Comparison of ENCODE assay signal across 9 cellular contexts in the genomic region with DNA sequence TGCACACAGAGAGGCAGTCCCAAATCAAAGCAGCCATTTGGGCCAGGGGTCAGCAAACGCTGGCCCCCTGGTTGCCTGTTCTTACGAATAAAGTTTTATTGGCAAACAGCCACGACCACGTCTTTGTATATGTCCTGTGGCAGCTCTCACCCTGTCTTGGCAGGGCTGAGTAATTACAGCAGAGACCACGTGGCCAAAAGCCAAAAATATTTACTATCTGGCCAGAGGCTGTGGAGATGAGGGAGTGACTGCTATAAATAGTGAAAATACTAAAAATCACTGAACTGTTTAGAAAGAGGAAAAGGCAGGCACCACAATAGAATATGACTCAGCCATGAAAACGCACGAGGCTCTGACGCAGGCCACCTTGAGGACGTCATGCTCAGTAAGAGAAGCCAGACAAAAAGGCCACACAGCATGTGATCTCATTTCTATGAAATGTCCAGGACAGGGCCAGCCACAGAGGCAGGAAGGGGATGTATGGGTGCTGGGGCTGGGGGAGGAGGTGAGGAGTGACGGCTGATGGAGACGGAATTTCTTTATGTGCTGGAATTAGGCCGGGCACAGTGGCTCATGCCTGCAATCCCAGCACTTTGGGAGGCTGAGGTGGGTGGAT. TPM values are rescaled to one million over a fixed set of nuclear protein-coding genes. Genes with fewer than 3 reads are reported as not detected.
DNase-seq lines count a peak whose midpoint lies in the region; ATAC-seq and TF ChIP-seq lines count a peak whose summit lies in the region.
"Had no signal": no experiment of that assay in that cellular context is flagged by ENCODE, and none has a peak within 500 bp of the region (broad histone marks: within the 10 kb centered on the region; RNA-seq: fewer than 3 reads in every experiment).

No MANE protein-coding gene starts in this region.

- H3K36me3 ChIP-seq in brain microvascular endothelial cell (replicated peaks), result peaks cover 60% of the 10 kb centered on the region
- peaks cover 0 to 98% of the 10 kb centered on the region in 2 donors for H3K36me3 ChIP-seq in left lung
- peaks cover 25 to 96% (median 63%) of the 10 kb centered on the region in 4 donors for H3K36me3 ChIP-seq in upper lobe of left lung

- TF ChIP-seq POLR2A in upper lobe of left lung (IDR thresholded peaks at IDR 0.05), result no peak

- DNase-seq in DMS53 (lab: John Stamatoyannopoulos, UW), result peak; percentile 30
- no peak for DNase-seq in DMS53 treated with DMSO at 0.1 percent for 48 hours (lab: John Stamatoyannopoulos, UW; ENCODE audit: unreplicated experiment)
- DNase-seq in brain microvascular endothelial cell, result peak; percentile 100
- peak in 1 of 2 donors; percentile 82 for DNase-seq in left lung
- peak in 1 of 2 donors; percentile 77 for DNase-seq in upper lobe of left lung
- no peak for DNase-seq in NCI-H748 (lab: John Stamatoyannopoulos, UW; ENCODE audit: unreplicated experiment)
- no peak for DNase-seq in D341Med (ENCODE audit: low spot score)

- H3K9me3 ChIP-seq in left lung (no peaks in the 10 kb centered on the region), upper lobe of left lung (no peaks in the 10 kb centered on the region)

- peaks cover 0 to 25% of the 10 kb centered on the region in 2 donors for H3K4me1 ChIP-seq in left lung
- peaks cover 4 to 22% (median 17%) of the 10 kb centered on the region in 4 donors for H3K4me1 ChIP-seq in upper lobe of left lung

- TF ChIP-seq CTCF in brain microvascular endothelial cell (IDR thresholded peaks at IDR 0.05; ENCODE audit: low read depth, low read length, missing control alignments) (no peak), left lung (IDR thresholded peaks at IDR 0.05) (no peak), upper lobe of left lung (IDR thresholded peaks at IDR 0.05) (no peak)

- H3K4me3 ChIP-seq in brain microvascular endothelial cell (ENCODE audit: low read depth, low read length) (no peak overlapping the region), left lung (no peak overlapping the region), upper lobe of left lung (no peak overlapping the region)

- in situ Hi-C loops in brain microvascular endothelial cell (cut with HindIII; ENCODE audit: low pct_ligation_motif_present, low sequenced_read_pairs), result no loop called here

- H3K27me3 ChIP-seq in brain microvascular endothelial cell (replicated peaks) (no peaks in the 10 kb centered on the region), left lung (no peaks in the 10 kb centered on the region), upper lobe of left lung (no peaks in the 10 kb centered on the region)

- WGBS in upper lobe of left lung, 2 donors, result 36 to 45% methylated on average over 12 of the region's 12 CpGs

- peak; percentile 42 to 95 (median 76) for TF ChIP-seq EP300 in upper lobe of left lung (IDR thresholded peaks at IDR 0.05)

- H3K27ac ChIP-seq in brain microvascular endothelial cell (peak overlapping the region; percentile 89), left lung (peak overlapping the region; percentile 59 to 93), upper lobe of left lung (peak overlapping the region; percentile 59 to 85 (median 74))

- ATAC-seq in left lung, result peak; percentile 86
- peak; percentile 75 to 91 for ATAC-seq in upper lobe of left lung (ENCODE audit: low FRiP score in 2 of 2)
- no peak for ATAC-seq in GM18861 (IDR thresholded peaks at IDR 0.05; ENCODE audit: unreplicated experiment)

- intact Hi-C loops in left lung (cut with DNase I), result no loop called here

RNA-seq across cellular contexts. Expression of a gene that starts 29.4 kb away (rescaled TPM):
- total RNA-seq in left lung (not detected), upper lobe of left lung (1 to 10 TPM in 1 of 6 donors, not detected in 5; 1.7 TPM)
- total RNA-seq: B cell had no signal

RNA-seq across cellular contexts. Expression of a gene that starts 32.3 kb away (rescaled TPM):
- total RNA-seq in left lung, result not detected
- not detected for total RNA-seq in upper lobe of left lung
- total RNA-seq: B cell had no signal

RNA-seq across cellular contexts. Expression of a gene that starts 49.6 kb away (rescaled TPM):
- total RNA-seq in left lung (10 to 100 TPM; 11.8 to 14.1 TPM), upper lobe of left lung (10 to 100 TPM; 13.3 to 26.8 (median 17.3) TPM)

RNA-seq across cellular contexts. Expression of a gene that starts 55.2 kb away (rescaled TPM):
- total RNA-seq in left lung (10 to 100 TPM; 33.4 to 39.5 TPM), upper lobe of left lung (100 to 1,000 TPM in 1 of 6 donors, 10 to 100 TPM in 5; 19.9 to 110 (median 37.5) TPM)

Comparison
In these comparisons a context has a peak if more than half of its experiments do, and no peak if none do; other contexts are left out.
1. DNase-seq: peak in DMS53 (single experiment) and brain microvascular endothelial cell (single experiment); none in DMS53 treated with DMSO at 0.1 percent for 48 hours (single experiment), NCI-H748 (single experiment) and D341Med (single experiment).
2. Peak in every context shown above with its lines, with median percentiles within 50 percentile points of each other: H3K27ac ChIP-seq.